Comparison of ENCODE assay signal across 8 cellular contexts in the genomic region with DNA sequence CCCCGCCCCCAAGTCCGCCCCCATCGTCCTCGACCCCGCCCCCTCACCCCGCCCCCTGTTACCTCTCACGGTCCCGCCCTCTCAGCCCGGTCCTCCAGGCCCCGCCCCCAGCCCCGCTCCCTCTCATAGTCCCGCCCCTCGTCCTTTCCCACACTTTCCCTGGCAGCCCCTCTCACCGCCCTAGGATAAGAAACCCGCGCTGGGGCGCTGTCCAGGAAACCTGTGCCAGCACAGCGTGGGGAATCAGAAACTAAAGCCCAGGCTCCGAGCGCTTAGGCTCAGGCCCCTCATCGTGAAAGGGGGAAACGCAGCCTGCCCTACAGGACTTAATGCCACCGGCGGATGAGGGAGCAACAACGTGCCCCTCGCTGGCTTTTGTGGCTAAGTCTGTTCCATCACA. TPM values are rescaled to one million over a fixed set of nuclear protein-coding genes. Genes with fewer than 3 reads are reported as not detected.
DNase-seq lines count a peak whose midpoint lies in the region; ATAC-seq and TF ChIP-seq lines count a peak whose summit lies in the region.

No MANE protein-coding gene starts in this region.

- no peak overlapping the region for H3K4me2 ChIP-seq in OCI-LY7 (ENCODE audit: low read length)

- no peak overlapping the region for H3K27ac ChIP-seq in OCI-LY7 (ENCODE audit: low read depth, low read length, poor library complexity, severe bottlenecking)

- H3K4me1 ChIP-seq in OCI-LY7 (ENCODE audit: insufficient read depth, low read length, poor library complexity, severe bottlenecking), result peaks cover 11% of the 10 kb centered on the region

- no peaks in the 10 kb centered on the region for H3K36me3 ChIP-seq in OCI-LY7 (ENCODE audit: insufficient read depth, low read length)

- no TSS peak for BruUV-seq in OCI-LY7 (replicated peaks; lab: Mats Ljungman, UMichigan)

- no peaks in the 10 kb centered on the region for H3K79me2 ChIP-seq in OCI-LY7 (ENCODE audit: insufficient read depth, low read depth, low read length)

- intact Hi-C loops in OCI-LY7 (cut with micrococcal nuclease; ENCODE audit: unreplicated experiment), result no loop called here

- TF ChIP-seq CTCF in OCI-LY7 (conservative IDR thresholded peaks at IDR 0.05; ENCODE audit: low read length), result no peak

- POLR2A ChIA-PET in OCI-LY7 (lab: Charles Lee), result no interaction called here

- ATAC-seq in GM18502 (IDR thresholded peaks at IDR 0.05; ENCODE audit: poor library complexity, unreplicated experiment) (no peak), HG02981 (IDR thresholded peaks at IDR 0.05; ENCODE audit: unreplicated experiment) (no peak)

- CTCF ChIA-PET in OCI-LY7 (lab: Charles Lee; ENCODE audit: unreplicated experiment), result no interaction called here

- no peaks in the 10 kb centered on the region for H3K9me3 ChIP-seq in OCI-LY7 (ENCODE audit: low read length)

- in situ Hi-C loops in T47D (cut with HindIII; ENCODE audit: low pct_unique_long_range_greater_than_20kb, low sequenced_read_pairs), result no loop called here

- no peak overlapping the region for H3K4me3 ChIP-seq in OCI-LY7 (ENCODE audit: low read depth, low read length, poor library complexity, severe bottlenecking)

- DNase-seq in COLO668 (lab: John Stamatoyannopoulos, UW; ENCODE audit: unreplicated experiment), result peak; percentile 15
- DNase-seq in OCI-LY7 (ENCODE audit: low spot score), result peak; percentile 15
- DNase-seq in T47D (ENCODE audit: low read depth in 1 of 2, low spot score in 1 of 2), result peak; percentile 22 to 70
- DNase-seq in left kidney (ENCODE audit: low read depth, low spot score), result peak; percentile 78
- DNase-seq in stimulated activated CD8-positive, alpha-beta memory T cell treated with anti-CD3 and anti-CD28 coated beads, Interleukin-4, amount 100 ng/mL, for 24 hours (ENCODE audit: low read depth), result peak; percentile 19
- DNase-seq in NCI-H226, result no peak

- H4K20me1 ChIP-seq in OCI-LY7 (ENCODE audit: insufficient read depth, low read length), result no peaks in the 10 kb centered on the region

- H2AFZ ChIP-seq in OCI-LY7 (ENCODE audit: low read length), result no peak overlapping the region

- no peaks in the 10 kb centered on the region for H3K9me2 ChIP-seq in OCI-LY7 (ENCODE audit: insufficient read depth, low read length)

RNA-seq across cellular contexts. Expression of a gene that starts 20.9 kb away (rescaled TPM):
- total RNA-seq in OCI-LY7 (2014; rRNA removed; shearing (Covaris generic)), result 0.13 TPM in 1 of 2 replicates, not detected in the other
- total RNA-seq in OCI-LY7 (2022), result not detected in 2 replicates
